In the genomic region with DNA sequence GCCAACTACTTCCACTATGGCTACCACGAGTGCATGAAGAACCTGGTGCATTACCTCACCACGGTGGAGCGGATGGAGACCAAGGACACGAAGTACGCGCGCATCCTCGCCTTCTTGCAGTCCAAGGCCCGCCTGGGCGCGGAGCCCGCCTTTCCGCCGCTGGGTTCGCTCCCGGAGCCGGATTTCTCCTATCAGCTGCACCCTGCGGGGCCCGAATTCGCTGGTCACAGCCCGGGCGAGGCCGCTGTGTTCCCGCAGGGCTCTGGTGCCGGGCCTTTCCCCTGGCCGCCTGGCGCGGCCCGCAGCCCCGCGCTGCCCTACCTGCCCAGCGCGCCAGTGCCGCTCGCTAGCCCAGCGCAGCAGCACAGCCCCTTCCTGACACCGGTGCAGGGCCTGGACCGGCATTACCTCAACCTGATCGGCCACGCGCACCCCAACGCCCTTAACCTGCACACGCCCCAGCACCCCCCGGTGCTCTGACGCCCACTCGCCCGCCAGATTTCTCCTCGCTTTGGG, we compare ENCODE assay signal across 14 cellular contexts. TPM values are rescaled to one million over a fixed set of nuclear protein-coding genes. Genes with fewer than 3 reads are reported as not detected.
DNase-seq lines count a peak whose midpoint lies in the region; ATAC-seq, FAIRE-seq and TF ChIP-seq lines count a peak whose summit lies in the region.
"Had no signal": no experiment of that assay in that cellular context is flagged by ENCODE, and none has a peak within 500 bp of the region (broad histone marks: within the 10 kb centered on the region; RNA-seq: fewer than 3 reads in every experiment).

No MANE protein-coding gene starts in this region.

- H3K4me1 Mint-ChIP-seq in astrocyte (ENCODE audit: low read depth, unreplicated experiment), result peaks cover 3% of the 10 kb centered on the region

- FAIRE-seq in astrocyte (lab: Jason Lieb, UNC) (no peak), urothelium cell line (lab: Jason Lieb, UNC) (no peak)

- ATAC-seq in HG02642 (IDR thresholded peaks at IDR 0.05; ENCODE audit: poor library complexity, unreplicated experiment) (no peak), HG02588 (IDR thresholded peaks at IDR 0.05; ENCODE audit: unreplicated experiment) (no peak)
- ATAC-seq: activated CD4-positive, CD25-positive, alpha-beta regulatory T cell treated with anti-CD3 and anti-CD28 coated beads, Interleukin-2, amount 50 U/mL, for 24 hours had no signal

- DNase-seq in left ventricle myocardium inferior, result no peak
- no peak for DNase-seq in right atrium auricular region (ENCODE audit: low spot score)
- DNase-seq in astrocyte (ENCODE audit: low read depth), result peak; percentile 6
- DNase-seq in iris pigment epithelial cell (ENCODE audit: low read depth), result peak; percentile 52
- DNase-seq in vagina (ENCODE audit: extremely low spot score in 2 of 2), result no peak
- DNase-seq in urothelium cell line (ENCODE audit: low spot score), result no peak
- DNase-seq: stimulated activated CD4-positive, alpha-beta T cell treated with anti-CD3 and anti-CD28 coated beads, Interleukin-12 subunit alpha, Interleukin-12 subunit beta, amount 100 ng/mL, for 4 hours had no signal

- H3K4me2 ChIP-seq in astrocyte (ENCODE audit: low read length), result peak overlapping the region; percentile 11
- H3K4me2 ChIP-seq: BLaER1 treated with 17β-estradiol and CSF1 and Interleukin-3, amounts not matched to agents 10 nM and 100 nM had no signal

- H3K9me3 ChIP-seq in left ventricle myocardium inferior (replicated peaks) (no peaks in the 10 kb centered on the region), right atrium auricular region (no peaks in the 10 kb centered on the region), astrocyte (ENCODE audit: insufficient read depth, low read depth, low read length) (no peaks in the 10 kb centered on the region), vagina (no peaks in the 10 kb centered on the region)

- no peaks in the 10 kb centered on the region for H3K79me2 ChIP-seq in astrocyte (ENCODE audit: insufficient read depth, low read length)

- H3K4me1 ChIP-seq in left ventricle myocardium inferior, result peaks cover 54% of the 10 kb centered on the region
- H3K4me1 ChIP-seq in right atrium auricular region, result peaks cover 0 to 32% of the 10 kb centered on the region in 2 donors
- H3K4me1 ChIP-seq in astrocyte (ENCODE audit: insufficient read depth, low read length), result no peaks in the 10 kb centered on the region
- H3K4me1 ChIP-seq in vagina, result peaks cover 32% of the 10 kb centered on the region

- H3K9me3 Mint-ChIP-seq in astrocyte (ENCODE audit: unreplicated experiment), result peaks cover 1% of the 10 kb centered on the region

- no peak overlapping the region for H2AFZ ChIP-seq in astrocyte (ENCODE audit: low read depth, low read length)

- no peaks in the 10 kb centered on the region for H4K20me1 ChIP-seq in astrocyte (ENCODE audit: insufficient read depth, low read length)

- H3K27ac Mint-ChIP-seq in astrocyte (ENCODE audit: unreplicated experiment), result no peak overlapping the region

- no peak overlapping the region for H3K27ac ChIP-seq in left ventricle myocardium inferior (replicated peaks)
- no peak overlapping the region for H3K27ac ChIP-seq in right atrium auricular region
- H3K27ac ChIP-seq in astrocyte (ENCODE audit: low read depth, low read length), result no peak overlapping the region
- no peak overlapping the region for H3K27ac ChIP-seq in vagina
- H3K27ac ChIP-seq: BLaER1 treated with 17β-estradiol and CSF1 and Interleukin-3, amounts not matched to agents 10 nM and 100 nM had no signal

- TF ChIP-seq CTCF in left ventricle myocardium inferior (IDR thresholded peaks at IDR 0.05; ENCODE audit: borderline replicate concordance) (no peak), right atrium auricular region (IDR thresholded peaks at IDR 0.05) (no peak), astrocyte (IDR thresholded peaks at IDR 0.05; ENCODE audit: insufficient read depth, low read depth, low read length) (no peak), vagina (IDR thresholded peaks at IDR 0.05) (no peak)

- peaks cover 99% of the 10 kb centered on the region for H3K27me3 ChIP-seq in left ventricle myocardium inferior (ENCODE audit: low read depth)
- H3K27me3 ChIP-seq in right atrium auricular region, result peaks cover 17 to 22% of the 10 kb centered on the region in 2 donors
- peaks cover 87% of the 10 kb centered on the region for H3K27me3 ChIP-seq in astrocyte (ENCODE audit: insufficient read depth, low read length)
- peaks cover 11% of the 10 kb centered on the region for H3K27me3 ChIP-seq in vagina

- H3K36me3 ChIP-seq in left ventricle myocardium inferior, result no peaks in the 10 kb centered on the region
- no peaks in the 10 kb centered on the region for H3K36me3 ChIP-seq in right atrium auricular region
- no peaks in the 10 kb centered on the region for H3K36me3 ChIP-seq in astrocyte (ENCODE audit: insufficient read depth, low read length)
- H3K36me3 ChIP-seq in vagina, result no peaks in the 10 kb centered on the region
- H3K36me3 ChIP-seq: BLaER1 treated with 17β-estradiol and CSF1 and Interleukin-3, amounts not matched to agents 10 nM and 100 nM had no signal

- intact Hi-C loops in left ventricle myocardium inferior (cut with micrococcal nuclease) (no loop called here), vagina (cut with DNase I) (no loop called here)

- no peak overlapping the region for H3K4me3 Mint-ChIP-seq in astrocyte (ENCODE audit: unreplicated experiment)

- H3K9ac ChIP-seq in astrocyte (ENCODE audit: low read length), result no peak overlapping the region
- H3K9ac ChIP-seq: BLaER1 treated with 17β-estradiol and CSF1 and Interleukin-3, amounts not matched to agents 10 nM and 100 nM had no signal

- H3K36me3 Mint-ChIP-seq in astrocyte (ENCODE audit: low read depth, unreplicated experiment), result no peaks in the 10 kb centered on the region

- peaks cover 88% of the 10 kb centered on the region for H3K27me3 Mint-ChIP-seq in astrocyte (ENCODE audit: low read depth, unreplicated experiment)

- TF ChIP-seq POLR2A in vagina (IDR thresholded peaks at IDR 0.05), result no peak

- H3K4me3 ChIP-seq in left ventricle myocardium inferior (peak overlapping the region; percentile 49), right atrium auricular region (peak overlapping the region in 1 of 2 donors; percentile 29), astrocyte (ENCODE audit: insufficient read depth, low read depth, low read length) (no peak overlapping the region), vagina (peak overlapping the region; percentile 8 to 11)

RNA-seq across cellular contexts. Expression of a gene that starts 2.1 kb away (rescaled TPM):
- total RNA-seq in left ventricle myocardium inferior (not detected), right atrium auricular region (not detected), astrocyte (not detected in 2 replicates), vagina (not detected)
- total RNA-seq: epithelial cell of proximal tubule, mononuclear cell, OCI-LY7 had no signal

Comparison
In these comparisons a context has a peak if more than half of its experiments do, and no peak if none do; other contexts are left out.
1. DNase-seq: peak in astrocyte (single experiment) and iris pigment epithelial cell (single experiment); none in left ventricle myocardium inferior (single experiment), right atrium auricular region (single experiment), vagina (0 of 2) and urothelium cell line (single experiment).